Comparison of ENCODE assay signal across 33 cellular contexts in genomic region chr2:236400594-236401360, GRCh38.
"Had no signal": no experiment of that assay in that cellular context is flagged by ENCODE, and none has a peak within 500 bp of the region (broad histone marks: within the 10 kb centered on the region; RNA-seq: fewer than 3 reads in every experiment).

No MANE protein-coding gene starts in this region.

- ATAC-seq: activated T-cell treated with anti-CD3 and anti-CD28 coated beads, Interleukin-2, amount 50 U/mL, for 72 hours; activated T-helper 17 cell treated with anti-CD3 and anti-CD28 coated beads, Interleukin-2, amount 50 U/mL, for 72 hours; K562; PC-3; SK-N-SH treated with all-trans-retinoic acid at 6 μM for 48 hours; T-cell had no signal

- H3K27me3 Mint-ChIP-seq: activated CD4-positive, alpha-beta memory T cell treated with anti-CD3 and anti-CD28 coated beads, Interleukin-2, amount 10 ng/mL, durations not matched to agents 7 days and 5 days had no signal

- H3K4me1 Mint-ChIP-seq: activated CD4-positive, alpha-beta memory T cell treated with anti-CD3 and anti-CD28 coated beads, Interleukin-2, amount 10 ng/mL, durations not matched to agents 7 days and 5 days; activated naive CD8-positive, alpha-beta T cell treated with anti-CD3 and anti-CD28 coated beads for 36 hours; activated T-helper 17 cell treated with anti-CD3 and anti-CD28 coated beads, Interleukin-2, amount 50 U/mL, for 72 hours; T-cell had no signal

- H3K4me1 ChIP-seq: Peyer's patch had no signal

- H3K4me3 Mint-ChIP-seq: activated CD4-positive, alpha-beta memory T cell treated with anti-CD3 and anti-CD28 coated beads, Interleukin-2, amount 10 ng/mL, durations not matched to agents 7 days and 5 days; activated naive CD8-positive, alpha-beta T cell treated with anti-CD3 and anti-CD28 coated beads for 36 hours; activated T-cell treated with anti-CD3 and anti-CD28 coated beads, Interleukin-2, amount 50 U/mL, for 72 hours; activated T-helper 17 cell treated with anti-CD3 and anti-CD28 coated beads, Interleukin-2, amount 50 U/mL, for 72 hours; T-cell had no signal

- H3K27ac Mint-ChIP-seq: activated CD4-positive, alpha-beta memory T cell treated with anti-CD3 and anti-CD28 coated beads, Interleukin-2, amount 10 ng/mL, durations not matched to agents 7 days and 5 days; activated naive CD8-positive, alpha-beta T cell treated with anti-CD3 and anti-CD28 coated beads for 36 hours; activated T-cell treated with anti-CD3 and anti-CD28 coated beads, Interleukin-2, amount 50 U/mL, for 72 hours; activated T-helper 17 cell treated with anti-CD3 and anti-CD28 coated beads, Interleukin-2, amount 50 U/mL, for 72 hours; T-cell had no signal

- H3K9me3 Mint-ChIP-seq: activated CD4-positive, alpha-beta memory T cell treated with anti-CD3 and anti-CD28 coated beads, Interleukin-2, amount 10 ng/mL, durations not matched to agents 7 days and 5 days; activated naive CD8-positive, alpha-beta T cell treated with anti-CD3 and anti-CD28 coated beads for 36 hours; activated T-cell treated with anti-CD3 and anti-CD28 coated beads, Interleukin-2, amount 50 U/mL, for 72 hours; activated T-helper 17 cell treated with anti-CD3 and anti-CD28 coated beads, Interleukin-2, amount 50 U/mL, for 72 hours; T-cell had no signal

- DNase-seq: activated CD4-positive, alpha-beta memory T cell treated with anti-CD3 and anti-CD28 coated beads, Interleukin-2, amount 10 ng/mL, durations not matched to agents 7 days and 5 days; activated CD4-positive, alpha-beta T cell treated with anti-CD3 and anti-CD28 coated beads for 1 hour; activated CD4-positive, alpha-beta T cell treated with anti-CD3 and anti-CD28 coated beads for 48 hours; activated CD4-positive, CD25-positive, alpha-beta regulatory T cell; activated effector memory CD4-positive, alpha-beta T cell treated with anti-CD3 and anti-CD28 coated beads, Interleukin-2, amount 50 U/mL, for 16 hours; activated naive CD4-positive, alpha-beta T cell; activated naive CD4-positive, alpha-beta T cell treated with anti-CD3 and anti-CD28 coated beads, Interleukin-2, amount 50 U/mL, for 16 hours; activated naive CD8-positive, alpha-beta T cell treated with anti-CD3 and anti-CD28 coated beads for 36 hours; activated T-cell treated with anti-CD3 and anti-CD28 coated beads, Interleukin-2, amount 50 U/mL, for 1 hour; activated T-cell treated with anti-CD3 and anti-CD28 coated beads, Interleukin-2, amount 50 U/mL, for 72 hours; amniotic stem cell; aorta; brain microvascular endothelial cell; NCI-H1105; NCI-H1417 treated with DMSO at 0.1 percent for 48 hours; NCI-H187 treated with DMSO at 0.1 percent for 48 hours; NCI-H2081; NCI-H226; NCI-H446 treated with DMSO at 0.1 percent for 48 hours; NCI-H524; NCI-H69; NK-92 treated with Interleukin-12 subunit alpha and Interleukin-12 subunit beta, amount 100 ng/mL, for 24 hours; PC-3; Peyer's patch; RPMI8226; SIG-M5; T-cell; T-helper 2 cell; T-helper 9 cell had no signal

- H3K4me3 ChIP-seq: K562, Peyer's patch had no signal

- H3K36me3 Mint-ChIP-seq: activated naive CD8-positive, alpha-beta T cell treated with anti-CD3 and anti-CD28 coated beads for 36 hours; T-cell had no signal

- H3K27ac ChIP-seq: brain microvascular endothelial cell, Peyer's patch, VCaP had no signal

- H3K27me3 ChIP-seq: brain microvascular endothelial cell, Peyer's patch had no signal

- H3K36me3 ChIP-seq: brain microvascular endothelial cell, Peyer's patch had no signal

- H3K9me3 ChIP-seq: Peyer's patch had no signal
